ENCODE assay signal across 35 cellular contexts in the genomic region with DNA sequence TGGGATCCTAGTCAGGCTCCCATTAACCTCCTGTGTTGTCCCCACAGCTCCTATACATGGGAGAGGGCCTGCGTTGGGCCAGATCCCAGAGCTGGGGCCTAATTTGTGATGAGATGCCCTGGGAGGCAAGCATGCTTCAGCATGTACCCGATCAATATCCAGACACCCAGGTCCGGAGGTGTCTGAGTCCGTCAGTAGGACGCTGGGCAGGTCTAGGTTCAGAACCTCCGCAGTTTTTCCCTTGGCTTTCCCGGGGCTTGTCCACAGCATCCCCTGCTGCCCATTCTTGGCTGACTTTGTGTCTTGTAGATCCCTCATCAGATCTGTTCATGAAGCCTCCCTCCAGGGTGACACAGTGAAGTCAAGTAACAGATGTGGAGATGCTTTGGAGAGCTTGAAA. TPM values are rescaled to one million over a fixed set of nuclear protein-coding genes. Genes with fewer than 3 reads are reported as not detected.
"Had no signal": no experiment of that assay in that cellular context is flagged by ENCODE, and none has a peak within 500 bp of the region (broad histone marks: within the 10 kb centered on the region; RNA-seq: fewer than 3 reads in every experiment).

No MANE protein-coding gene starts in this region.

- H3K27ac ChIP-seq: gastrocnemius medialis, neutrophil, pancreas, psoas muscle, right atrium auricular region, tibial nerve, uterus had no signal

- H3K4me3 ChIP-seq: gastrocnemius medialis, pancreas, psoas muscle, right atrium auricular region, tibial nerve, uterus had no signal

- H3K27ac Mint-ChIP-seq: activated CD4-positive, alpha-beta T cell treated with anti-CD3 and anti-CD28 coated beads, Interleukin-2, amount 10 ng/mL, durations not matched to agents 7 days and 5 days; activated CD8-positive, alpha-beta T cell treated with anti-CD3 and anti-CD28 coated beads for 36 hours; activated naive CD4-positive, alpha-beta T cell treated with anti-CD3 and anti-CD28 coated beads, Interleukin-2, amount 50 U/mL, for 72 hours; brain; memory B cell; nephron; stimulated activated naive CD8-positive, alpha-beta T cell treated with anti-CD3 and anti-CD28 coated beads, Interleukin-15, Interleukin-2, amounts not matched to agents 100 ng/mL and 50 ng/mL, for 24 hours had no signal

- DNase-seq: activated CD4-positive, alpha-beta T cell treated with anti-CD3 and anti-CD28 coated beads, Interleukin-2, amount 10 ng/mL, durations not matched to agents 7 days and 5 days; activated CD4-positive, CD25-positive, alpha-beta regulatory T cell treated with anti-CD3 and anti-CD28 coated beads, Interleukin-2, amount 50 U/mL, for 72 hours; activated CD8-positive, alpha-beta T cell treated with anti-CD3 and anti-CD28 coated beads for 36 hours; activated gamma-delta T cell treated with Interleukin-2 at 50 U/mL for 16 hours; activated T-cell treated with anti-CD3 and anti-CD28 coated beads, Interleukin-2, amount 50 U/mL, for 1 hour; aorta; central memory CD4-positive, alpha-beta T cell; effector memory CD4-positive, alpha-beta T cell; gastrocnemius medialis; head of caudate nucleus; hypothalamus; left colon; pancreas; psoas muscle; stimulated activated CD4-positive, alpha-beta T cell treated with anti-CD3 and anti-CD28 coated beads, Interleukin-12 subunit alpha, Interleukin-12 subunit beta, amount 100 ng/mL, for 4 hours; substantia nigra; uterus had no signal

- H3K4me1 ChIP-seq: gastrocnemius medialis, pancreas, psoas muscle, right atrium auricular region, tibial nerve, uterus had no signal

- H3K9me3 ChIP-seq: gastrocnemius medialis, neutrophil, pancreas, psoas muscle, right atrium auricular region, tibial nerve had no signal

- H3K4me1 Mint-ChIP-seq: activated CD4-positive, alpha-beta T cell treated with anti-CD3 and anti-CD28 coated beads, Interleukin-2, amount 10 ng/mL, durations not matched to agents 7 days and 5 days; brain; memory B cell; nephron had no signal

- H3K36me3 ChIP-seq: gastrocnemius medialis, neutrophil, pancreas, right atrium auricular region, uterus had no signal

- FAIRE-seq: colon, islet of Langerhans, pancreas had no signal

- H3K4me3 Mint-ChIP-seq: activated CD4-positive, alpha-beta T cell treated with anti-CD3 and anti-CD28 coated beads, Interleukin-2, amount 10 ng/mL, durations not matched to agents 7 days and 5 days; activated CD8-positive, alpha-beta T cell treated with anti-CD3 and anti-CD28 coated beads for 36 hours; brain; memory B cell; nephron; stimulated activated naive CD8-positive, alpha-beta T cell treated with anti-CD3 and anti-CD28 coated beads, Interleukin-15, Interleukin-2, amounts not matched to agents 100 ng/mL and 50 ng/mL, for 24 hours had no signal

- H3K27me3 Mint-ChIP-seq: activated CD4-positive, alpha-beta T cell treated with anti-CD3 and anti-CD28 coated beads, Interleukin-2, amount 10 ng/mL, durations not matched to agents 7 days and 5 days; activated CD8-positive, alpha-beta T cell treated with anti-CD3 and anti-CD28 coated beads for 36 hours; brain; memory B cell; stimulated activated naive CD8-positive, alpha-beta T cell treated with anti-CD3 and anti-CD28 coated beads, Interleukin-15, Interleukin-2, amounts not matched to agents 100 ng/mL and 50 ng/mL, for 24 hours had no signal

- ATAC-seq: activated CD8-positive, alpha-beta T cell treated with anti-CD3 and anti-CD28 coated beads for 36 hours; activated naive CD4-positive, alpha-beta T cell treated with anti-CD3 and anti-CD28 coated beads, Interleukin-2, amount 50 U/mL, for 72 hours; gastrocnemius medialis; left colon; pancreas; psoas muscle had no signal

- H3K27me3 ChIP-seq: gastrocnemius medialis, neutrophil, pancreas, right atrium auricular region, tibial nerve, uterus had no signal

RNA-seq across cellular contexts. Expression of a gene that starts 54.0 kb away (rescaled TPM):
- total RNA-seq: activated CD4-positive, alpha-beta T cell treated with anti-CD3 and anti-CD28 coated beads, Interleukin-2, amount 10 ng/mL, durations not matched to agents 7 days and 5 days; activated CD8-positive, alpha-beta T cell treated with anti-CD3 and anti-CD28 coated beads for 36 hours; activated naive CD4-positive, alpha-beta T cell treated with anti-CD3 and anti-CD28 coated beads, Interleukin-2, amount 50 U/mL, for 72 hours; aorta; dermis microvascular lymphatic vessel endothelial cell; gastrocnemius medialis; left colon; lower leg skin; mononuclear cell; myocyte; pancreas; psoas muscle; skeletal muscle tissue; T-helper 2 cell treated with Interferon-gamma antibody and Interleukin-4, amounts not matched to agents 100 ng/mL and 5 ng/mL, for 36 hours; uterus had no signal
- polyA plus RNA-seq: adipose tissue, aorta, esophagus had no signal
